ENCODE assay signal across 14 cellular contexts in genomic region chr14:33959692-33960151, GRCh38. TPM values are rescaled to one million over a fixed set of nuclear protein-coding genes. Genes with fewer than 3 reads are reported as not detected.
DNase-seq lines count a peak whose midpoint lies in the region; ATAC-seq and TF ChIP-seq lines count a peak whose summit lies in the region.
"Had no signal": no experiment of that assay in that cellular context is flagged by ENCODE, and none has a peak within 500 bp of the region (broad histone marks: within the 10 kb centered on the region; RNA-seq: fewer than 3 reads in every experiment).

No MANE protein-coding gene starts in this region.

- no peak overlapping the region for H4K91ac ChIP-seq in H9 (ENCODE audit: insufficient read length, low read depth, low read length)

- H3K27ac ChIP-seq in H9 (ENCODE audit: insufficient read length, low read depth, low read length) = no peak overlapping the region
- H3K27ac ChIP-seq: skin epidermis, uterus had no signal

- no peak overlapping the region for H2BK12ac ChIP-seq in H9 (ENCODE audit: insufficient read length, low read depth, low read length)

- no peaks in the 10 kb centered on the region for H3K79me1 ChIP-seq in H9 (ENCODE audit: insufficient read depth, low read depth, low read length, poor library complexity, severe bottlenecking)

- no peak overlapping the region for H4K5ac ChIP-seq in H9 (ENCODE audit: insufficient read length, low read depth, low read length)

- peaks cover 4% of the 10 kb centered on the region; the same call in 1 of the 2 replicates for H3K4me1 ChIP-seq in H9 (ENCODE audit: insufficient read depth, low read length)
- H3K4me1 ChIP-seq: uterus had no signal

- H2BK20ac ChIP-seq in H9 (ENCODE audit: low read depth, low read length, poor library complexity, severe bottlenecking) = no peak overlapping the region

- peaks cover 3 to 6% of the 10 kb centered on the region in 2 experiments; a peak in 4 of 5 replicates for H3K9me3 Mint-ChIP-seq in H9
- peaks cover 3% of the 10 kb centered on the region for H3K9me3 Mint-ChIP-seq in glutamatergic neuron (ENCODE audit: unreplicated experiment)

- H3K4me1 Mint-ChIP-seq in H9 (peaks cover 15 to 20% of the 10 kb centered on the region in 2 experiments), glutamatergic neuron (ENCODE audit: low read depth, unreplicated experiment) (no peaks in the 10 kb centered on the region)

- ATAC-seq in SK-N-SH treated with all-trans-retinoic acid at 6 μM for 48 hours (peak; percentile 79), GM19397 (IDR thresholded peaks at IDR 0.05; ENCODE audit: unreplicated experiment) (no peak)
- ATAC-seq: activated CD4-positive, alpha-beta T cell treated with anti-CD3 and anti-CD28 coated beads for 36 hours; stimulated activated naive B cell treated with anti-CD40 and anti-IgM and Interleukin-4, amounts not matched to agents 10 μg/mL and 1 μg/mL and 100 μg/mL, for 72 hours had no signal

- H3K23ac ChIP-seq in H9 (ENCODE audit: insufficient read length, low read depth, low read length) = no peak overlapping the region

- H3K79me2 ChIP-seq in H9 (ENCODE audit: insufficient read depth, low read length) = no peaks in the 10 kb centered on the region

- peak overlapping the region in 2 of 3 experiments; percentile 53 to 84; a peak in 4 of 7 replicates for H3K27ac Mint-ChIP-seq in H9
- no peak overlapping the region for H3K27ac Mint-ChIP-seq in glutamatergic neuron (ENCODE audit: unreplicated experiment)
- H3K27ac Mint-ChIP-seq: activated CD4-positive, alpha-beta T cell treated with anti-CD3 and anti-CD28 coated beads for 36 hours; stimulated activated naive B cell treated with anti-CD40 and anti-IgM and Interleukin-4, amounts not matched to agents 10 μg/mL and 1 μg/mL and 100 μg/mL, for 72 hours had no signal

- H2AK5ac ChIP-seq in H9 (ENCODE audit: insufficient read length, low read length) = no peak overlapping the region

- H3K9ac ChIP-seq in H9 (ENCODE audit: extremely low read depth, insufficient read length, low read length) = no peak overlapping the region

- no peak overlapping the region for H3K4ac ChIP-seq in H9 (ENCODE audit: low read depth, low read length)

- H3K36me3 Mint-ChIP-seq in H9 (ENCODE audit: insufficient read depth in 1 of 3, low read depth in 3 of 3) = peaks cover 0 to 7% (median 0%) of the 10 kb centered on the region in 3 experiments; a peak in 2 of 7 replicates
- H3K36me3 Mint-ChIP-seq in glutamatergic neuron (ENCODE audit: unreplicated experiment) = no peaks in the 10 kb centered on the region

- H3K18ac ChIP-seq in H9 (ENCODE audit: insufficient read length, low read depth, low read length) = no peak overlapping the region

- no peak for TF ChIP-seq POLR2A in erythroblast (IDR thresholded peaks at IDR 0.05; ENCODE audit: low read length)

- H4K20me1 ChIP-seq in H9 (ENCODE audit: control insufficient read depth, insufficient read depth, insufficient read length) = no peaks in the 10 kb centered on the region

- H3K4me2 ChIP-seq in H9 (ENCODE audit: insufficient read depth, insufficient read length, low read length) = no peak overlapping the region

- no peaks in the 10 kb centered on the region for H3K9me3 ChIP-seq in H9 (ENCODE audit: control insufficient read depth, low read depth, low read length)
- H3K9me3 ChIP-seq: uterus had no signal

- in situ Hi-C loops in GM13977 (cut with MboI; ENCODE audit: low pct_unique_long_range_greater_than_20kb, low sequenced_read_pairs, unreplicated experiment) = no loop called here

- H4K8ac ChIP-seq in H9 (replicated peaks; ENCODE audit: insufficient read length, low read depth, low read length) = no peak overlapping the region

- H3K27me3 Mint-ChIP-seq in H9 (ENCODE audit: low read depth) (no peaks in the 10 kb centered on the region), glutamatergic neuron (ENCODE audit: unreplicated experiment) (peaks cover 1% of the 10 kb centered on the region)

- no peak overlapping the region for H3K14ac ChIP-seq in H9 (ENCODE audit: insufficient read depth, low read length)

- H3K27me3 ChIP-seq in H9 (ENCODE audit: insufficient read depth, low read length) = no peaks in the 10 kb centered on the region
- H3K27me3 ChIP-seq: uterus had no signal

- peak overlapping the region; percentile 26 for H2AFZ ChIP-seq in H9 (ENCODE audit: low read length)

- no peak overlapping the region for H2BK120ac ChIP-seq in H9 (ENCODE audit: low read depth, low read length, poor library complexity, severe bottlenecking)

- DNase-seq in H9 = peak; percentile 61
- DNase-seq in glutamatergic neuron = peak; percentile 19
- DNase-seq in nucleus accumbens (lab: John Stamatoyannopoulos, UW) = peak in 47 of 56 donors; percentile 16 to 85 (median 55)
- DNase-seq in erythroblast (lab: John Stamatoyannopoulos, UW) = no peak
- no peak for DNase-seq in GM13977 (ENCODE audit: low spot score)
- DNase-seq: activated CD4-positive, alpha-beta T cell treated with anti-CD3 and anti-CD28 coated beads for 36 hours; activated CD8-positive, alpha-beta memory T cell treated with anti-CD3 and anti-CD28 coated beads, Interleukin-2, amount 50 U/mL, for 4 hours; Karpas-422; NCI-H1417 treated with DMSO at 0.1 percent for 48 hours; stimulated activated naive B cell treated with anti-CD40 and anti-IgM and Interleukin-4, amounts not matched to agents 10 μg/mL and 1 μg/mL and 100 μg/mL, for 72 hours; uterus had no signal

- H3T11ph ChIP-seq in H9 (ENCODE audit: low read length) = no peak overlapping the region

- no peak overlapping the region for H3K56ac ChIP-seq in H9 (ENCODE audit: insufficient read length, low read depth, low read length)

- H3K4me3 Mint-ChIP-seq in H9 (no peak overlapping the region; a peak in 2 of 5 replicates), glutamatergic neuron (ENCODE audit: unreplicated experiment) (no peak overlapping the region)
- H3K4me3 Mint-ChIP-seq: activated CD4-positive, alpha-beta T cell treated with anti-CD3 and anti-CD28 coated beads for 36 hours; stimulated activated naive B cell treated with anti-CD40 and anti-IgM and Interleukin-4, amounts not matched to agents 10 μg/mL and 1 μg/mL and 100 μg/mL, for 72 hours had no signal

- no peak overlapping the region for H2BK15ac ChIP-seq in H9 (ENCODE audit: low read depth, low read length)

- WGBS in H9 (ENCODE audit: extremely low coverage, insufficient read length, low lambda C conversion rate) = no CpG with 5 or more reads among the region's 4 CpGs

- no peak overlapping the region for H2BK5ac ChIP-seq in H9 (ENCODE audit: insufficient read length, low read length)

- no peaks in the 10 kb centered on the region for H3K23me2 ChIP-seq in H9 (ENCODE audit: insufficient read length, low read depth, low read length, poor library complexity, severe bottlenecking)

- no peak for TF ChIP-seq CTCF in H9 (conservative IDR thresholded peaks at IDR 0.05)
- TF ChIP-seq CTCF in glutamatergic neuron (IDR thresholded peaks at IDR 0.05; ENCODE audit: partially characterized antibody, unreplicated experiment) = no peak
- TF ChIP-seq CTCF in GM13977 (IDR thresholded peaks at IDR 0.05; ENCODE audit: extremely low read depth, insufficient read depth, missing control alignments) = no peak

TF ChIP-seq in SK-N-SH treated with all-trans-retinoic acid at 6 μM for 48 hours, 23 proteins besides CTCF, POLR2A, EP300 and RAD21:
- peak; percentile 60; the same call in 1 of the 2 replicates for TF ChIP-seq TCF4 (CRISPR knock-in tag; IDR thresholded peaks at IDR 0.05; ENCODE audit: borderline replicate concordance)
- TF ChIP-seq ZNF565 (CRISPR knock-in tag; conservative IDR thresholded peaks at IDR 0.05; ENCODE audit: low read depth) = no peak

RNA-seq across cellular contexts. Expression of gene EGLN3, which starts 8.8 kb away (rescaled TPM):
- 19.8 and 24.7 TPM in 2 replicates for total RNA-seq in H9 (2021)
- total RNA-seq in glutamatergic neuron (ENCODE audit: unreplicated experiment) = 1.9 TPM

Comparison
In these comparisons a context has a peak if more than half of its experiments do, and no peak if none do; other contexts are left out.
1. DNase-seq: peak in H9 (single experiment), glutamatergic neuron (single experiment) and nucleus accumbens (47 of 56); none in erythroblast (0 of 2) and GM13977 (single experiment).